Comparison of ENCODE assay signal across 25 cellular contexts in genomic region chr5:59445741-59446140, GRCh38.
DNase-seq lines count a peak whose midpoint lies in the region; ATAC-seq, FAIRE-seq and TF ChIP-seq lines count a peak whose summit lies in the region.
"Had no signal": no experiment of that assay in that cellular context is flagged by ENCODE, and none has a peak within 500 bp of the region (broad histone marks: within the 10 kb centered on the region; RNA-seq: fewer than 3 reads in every experiment).

No MANE protein-coding gene starts in this region.

- no peaks in the 10 kb centered on the region for H3K27me3 Mint-ChIP-seq in astrocyte (ENCODE audit: low read depth, unreplicated experiment)

- H3K4me1 Mint-ChIP-seq in astrocyte (ENCODE audit: low read depth, unreplicated experiment) = no peaks in the 10 kb centered on the region
- H3K4me1 Mint-ChIP-seq: CD14-positive monocyte; CD8-positive, alpha-beta memory T cell had no signal

- no peaks in the 10 kb centered on the region for H3K36me3 ChIP-seq in astrocyte (ENCODE audit: insufficient read depth, low read length)
- H3K36me3 ChIP-seq in osteoblast (ENCODE audit: insufficient read depth, low read length) = no peaks in the 10 kb centered on the region
- H3K36me3 ChIP-seq: BE2C, HAP-1 had no signal

- H3K9me3 Mint-ChIP-seq in astrocyte (ENCODE audit: unreplicated experiment) = peaks cover 2% of the 10 kb centered on the region

- H3K9me3 ChIP-seq in astrocyte (ENCODE audit: insufficient read depth, low read depth, low read length) (no peaks in the 10 kb centered on the region), osteoblast (ENCODE audit: low read depth, low read length) (no peaks in the 10 kb centered on the region)
- H3K9me3 ChIP-seq: BE2C, HAP-1 had no signal

- no peak overlapping the region for H3K9ac ChIP-seq in astrocyte (ENCODE audit: low read length)

- ATAC-seq in GM19035 (IDR thresholded peaks at IDR 0.05; ENCODE audit: unreplicated experiment) = no peak
- ATAC-seq: Panc1 had no signal

- DNase-seq in DMS79 treated with DMSO at 0.1 percent for 48 hours (lab: John Stamatoyannopoulos, UW) (peak; percentile 13), DMS79 (lab: John Stamatoyannopoulos, UW) (no peak), astrocyte (ENCODE audit: low read depth) (peak; percentile 45), glomerular visceral epithelial cell (ENCODE audit: extremely low spot score) (peak; percentile 59), osteoblast (ENCODE audit: insufficient read length, low spot score, missing footprints) (peak; percentile 14), inferior parietal cortex (ENCODE audit: extremely low spot score) (no peak)
- no peak for DNase-seq in activated CD4-positive, alpha-beta T cell treated with anti-CD3 and anti-CD28 coated beads, Interleukin-2, amount 50 U/mL, for 48 hours
- DNase-seq: BE2C; CD8-positive, alpha-beta memory T cell; DMS 273 treated with DMSO at 0.1 percent for 48 hours; DND-41; GOT3; IMR-90; KG1; MM.1S; NCI-H2029; NCI-H2227 treated with DMSO at 0.1 percent for 48 hours; NCI-H510A; NCI-H69 had no signal

- no peaks in the 10 kb centered on the region for H3K4me1 ChIP-seq in astrocyte (ENCODE audit: insufficient read depth, low read length)
- H3K4me1 ChIP-seq in osteoblast (ENCODE audit: insufficient read depth, low read length) = no peaks in the 10 kb centered on the region
- H3K4me1 ChIP-seq: BE2C, HAP-1 had no signal

- H3K4me3 Mint-ChIP-seq in astrocyte (ENCODE audit: unreplicated experiment) = no peak overlapping the region
- H3K4me3 Mint-ChIP-seq: CD14-positive monocyte; CD8-positive, alpha-beta memory T cell had no signal

- H3K79me2 ChIP-seq in astrocyte (ENCODE audit: insufficient read depth, low read length) (no peaks in the 10 kb centered on the region), osteoblast (ENCODE audit: insufficient read depth, low read length) (no peaks in the 10 kb centered on the region)

- H3K27me3 ChIP-seq in astrocyte (ENCODE audit: insufficient read depth, low read length) (no peaks in the 10 kb centered on the region), osteoblast (ENCODE audit: insufficient read depth, low read length) (peaks cover 2% of the 10 kb centered on the region)
- H3K27me3 ChIP-seq: BE2C had no signal

- no peak for TF ChIP-seq CTCF in astrocyte (IDR thresholded peaks at IDR 0.05; ENCODE audit: insufficient read depth, low read depth, low read length)
- TF ChIP-seq CTCF in osteoblast (IDR thresholded peaks at IDR 0.05; ENCODE audit: extremely low read depth, low read depth, low read length) = no peak

- no peak overlapping the region for H3K4me2 ChIP-seq in astrocyte (ENCODE audit: low read length)
- no peak overlapping the region for H3K4me2 ChIP-seq in osteoblast (ENCODE audit: insufficient read depth, low read length)

- H3K27ac ChIP-seq in astrocyte (ENCODE audit: low read depth, low read length) (no peak overlapping the region), osteoblast (ENCODE audit: low read depth, low read length) (no peak overlapping the region)
- H3K27ac ChIP-seq: 22Rv1 had no signal

- peaks cover 2% of the 10 kb centered on the region for H3K36me3 Mint-ChIP-seq in astrocyte (ENCODE audit: low read depth, unreplicated experiment)
- H3K36me3 Mint-ChIP-seq: CD8-positive, alpha-beta memory T cell had no signal

- H4K20me1 ChIP-seq in astrocyte (ENCODE audit: insufficient read depth, low read length) (no peaks in the 10 kb centered on the region), osteoblast (ENCODE audit: insufficient read depth, low read length) (no peaks in the 10 kb centered on the region)

- no peak overlapping the region for H2AFZ ChIP-seq in astrocyte (ENCODE audit: low read depth, low read length)
- no peak overlapping the region for H2AFZ ChIP-seq in osteoblast (ENCODE audit: low read length)

- no peak overlapping the region for H3K4me3 ChIP-seq in astrocyte (ENCODE audit: insufficient read depth, low read depth, low read length)
- H3K4me3 ChIP-seq in osteoblast (ENCODE audit: insufficient read depth, low read length) = no peak overlapping the region
- H3K4me3 ChIP-seq: HAP-1 had no signal

- H3K27ac Mint-ChIP-seq in astrocyte (ENCODE audit: unreplicated experiment) = no peak overlapping the region
- H3K27ac Mint-ChIP-seq: CD14-positive monocyte; CD8-positive, alpha-beta memory T cell had no signal

- no peak for FAIRE-seq in astrocyte (lab: Jason Lieb, UNC)
- FAIRE-seq: GM12892 had no signal

Comparison
In these comparisons a context has a peak if more than half of its experiments do, and no peak if none do; other contexts are left out.
1. DNase-seq: peak in DMS79 treated with DMSO at 0.1 percent for 48 hours (single experiment), astrocyte (single experiment), glomerular visceral epithelial cell (single experiment) and osteoblast (single experiment); none in DMS79 (single experiment), activated CD4-positive, alpha-beta T cell treated with anti-CD3 and anti-CD28 coated beads, Interleukin-2, amount 50 U/mL, for 48 hours (0 of 2) and inferior parietal cortex (single experiment).